10 cellular contexts compared by ENCODE assay signal in genomic region chr12:56520025-56520810, GRCh38. TPM values are rescaled to one million over a fixed set of nuclear protein-coding genes. Genes with fewer than 3 reads are reported as not detected.
DNase-seq lines count a peak whose midpoint lies in the region; ATAC-seq, FAIRE-seq and TF ChIP-seq lines count a peak whose summit lies in the region.
"Had no signal": no experiment of that assay in that cellular context is flagged by ENCODE, and none has a peak within 500 bp of the region (broad histone marks: within the 10 kb centered on the region; RNA-seq: fewer than 3 reads in every experiment).

No MANE protein-coding gene starts in this region.

- peaks cover 26% of the 10 kb centered on the region for H3K4me1 ChIP-seq in HUES6 (ENCODE audit: control insufficient read depth, insufficient read depth, low read length)
- no peaks in the 10 kb centered on the region for H3K4me1 ChIP-seq in right lobe of liver
- H3K4me1 ChIP-seq in testis: peaks cover 14% of the 10 kb centered on the region
- no peaks in the 10 kb centered on the region for H3K4me1 ChIP-seq in small intestine (ENCODE audit: control insufficient read depth in 2 of 2, insufficient read depth in 1 of 2, low read depth in 1 of 2, low read length in 1 of 2)

- 0 out of 2 replicates have a peak overlapping the region, but pooled peaks have one; percentile 47 for H3K27ac ChIP-seq in HUES6 (ENCODE audit: low read depth, low read length)
- H3K27ac ChIP-seq in caudate nucleus (ENCODE audit: low read depth, low read length): peak overlapping the region; percentile 38
- peak overlapping the region; percentile 22 to 71 (median 35) for H3K27ac ChIP-seq in right lobe of liver
- peak overlapping the region; percentile 12 to 88 for H3K27ac ChIP-seq in testis
- H3K27ac ChIP-seq in small intestine (ENCODE audit: low read depth in 1 of 2, low read length in 1 of 2): peak overlapping the region in 1 of 2 donors; percentile 70

- intact Hi-C loops in right lobe of liver (cut with DNase I) (loop anchor here in 1 of 2 donors (5.0 kb wide), 1 partner anchor 52 kb away; no protein-coding TSS in a partner anchor), testis (cut with DNase I; ENCODE audit: low total_unique reads) (no loop called here)

- H3K36me3 ChIP-seq in HUES6 (ENCODE audit: control insufficient read depth, insufficient read depth, low read length) (no peaks in the 10 kb centered on the region), right lobe of liver (no peaks in the 10 kb centered on the region), testis (ENCODE audit: low read depth, missing control alignments) (no peaks in the 10 kb centered on the region), small intestine (ENCODE audit: control insufficient read depth in 2 of 2, insufficient read depth in 2 of 2, low read length in 2 of 2) (no peaks in the 10 kb centered on the region)

- no peak for FAIRE-seq in small intestine (lab: Jason Lieb, UNC)

- no peak for TF ChIP-seq POLR2A in right lobe of liver (IDR thresholded peaks at IDR 0.05)
- no peak for TF ChIP-seq POLR2A in testis (IDR thresholded peaks at IDR 0.05)

- peak; percentile 42 to 74 (median 61) for ATAC-seq in right lobe of liver
- ATAC-seq: activated naive CD4-positive, alpha-beta T cell treated with anti-CD3 and anti-CD28 coated beads, Interleukin-2, amount 50 U/mL, for 72 hours had no signal

- H3K9me3 ChIP-seq in HUES6 (ENCODE audit: control insufficient read depth, insufficient read depth, low read depth, low read length) (no peaks in the 10 kb centered on the region), right lobe of liver (no peaks in the 10 kb centered on the region), testis (no peaks in the 10 kb centered on the region), small intestine (ENCODE audit: control insufficient read depth, low read depth) (no peaks in the 10 kb centered on the region)

- H3K9ac ChIP-seq in HUES6 (ENCODE audit: low read length): no peak overlapping the region

- 42% methylated on average over 6 of the region's 6 CpGs for WGBS in right lobe of liver (ENCODE audit: insufficient coverage, low coverage, low lambda C conversion rate, missing lambda C conversion rate)
- WGBS in testis, 2 donors: 58 to 68% methylated on average over 6 of the region's 6 CpGs
- 66 to 85% (median 80%) methylated on average over 6 of the region's 6 CpGs for WGBS in small intestine, 3 donors

- H3K27me3 ChIP-seq in HUES6 (ENCODE audit: control insufficient read depth, insufficient read depth, low read length) (no peaks in the 10 kb centered on the region), right lobe of liver (no peaks in the 10 kb centered on the region), testis (no peaks in the 10 kb centered on the region), small intestine (ENCODE audit: control insufficient read depth in 2 of 2, insufficient read depth in 2 of 2, low read length in 2 of 2) (no peaks in the 10 kb centered on the region)

- no peak overlapping the region for H3K4me3 ChIP-seq in HUES6 (ENCODE audit: low read depth, low read length)
- no peak overlapping the region for H3K4me3 ChIP-seq in right lobe of liver
- H3K4me3 ChIP-seq in testis: peak overlapping the region in 1 of 2 donors; percentile 20
- H3K4me3 ChIP-seq in small intestine (ENCODE audit: low read depth in 1 of 2, low read length in 2 of 2): no peak overlapping the region

- DNase-seq in caudate nucleus (lab: John Stamatoyannopoulos, UW) (no peak), right lobe of liver (no peak), testis (no peak), small intestine (no peak)
- no peak for DNase-seq in activated CD8-positive, alpha-beta memory T cell treated with anti-CD3 and anti-CD28 coated beads, Interleukin-2, amount 50 U/mL, for 48 hours
- DNase-seq in stimulated activated CD4-positive, alpha-beta T cell treated with anti-CD3 and anti-CD28 coated beads, Interleukin-4, amount 100 ng/mL, for 24 hours: no peak
- DNase-seq: hypothalamus, NCI-H526 had no signal

- TF ChIP-seq CTCF in right lobe of liver (IDR thresholded peaks at IDR 0.05): no peak
- TF ChIP-seq CTCF in testis (IDR thresholded peaks at IDR 0.05): no peak

RNA-seq across cellular contexts. Expression of gene RBMS2, which starts 1.4 kb away (rescaled TPM):
- total RNA-seq in right lobe of liver (1 to 10 TPM; 3.4 to 6.4 (median 4.3) TPM), testis (10 to 100 TPM; 12.8 TPM)
- polyA plus RNA-seq in testis (ENCODE audit: insufficient read depth, low read depth, low replicate concordance) (15.8 TPM), small intestine (1 to 10 TPM; 2.0 to 7.8 (median 3.8) TPM)

RNA-seq across cellular contexts. Expression of gene GLS2, which starts 32.3 kb away (rescaled TPM):
- 100 to 1,000 TPM in 2 of 6 experiments, 10 to 100 TPM in 4; 37.2 to 267 (median 72.7) TPM for total RNA-seq in right lobe of liver
- total RNA-seq in testis: 1 to 10 TPM; 3.8 to 4.7 TPM
- 2.2 TPM for polyA plus RNA-seq in testis (ENCODE audit: insufficient read depth, low read depth, low replicate concordance)
- 1 to 10 TPM in 1 of 3 donors, under 1 TPM in 2; 0.54 to 1.1 (median 0.67) TPM for polyA plus RNA-seq in small intestine

RNA-seq across cellular contexts. Expression of gene SPRYD4, which starts 51.8 kb away (rescaled TPM):
- total RNA-seq in right lobe of liver: 10 to 100 TPM in 1 of 6 experiments, 1 to 10 TPM in 5; 4.7 to 11.1 (median 7.8) TPM
- total RNA-seq in testis: 1 to 10 TPM; 6.8 to 6.9 TPM
- 2.6 TPM for polyA plus RNA-seq in testis (ENCODE audit: insufficient read depth, low read depth, low replicate concordance)
- 1 to 10 TPM; 1.4 to 2.9 (median 2.4) TPM for polyA plus RNA-seq in small intestine

Comparison
In these comparisons a context has a peak if more than half of its experiments do, and no peak if none do; other contexts are left out.
1. RNA of gene GLS2, which starts 32.3 kb away (total RNA-seq): 37.2 to 267 TPM in right lobe of liver; 3.8 to 4.7 TPM in testis; every median in the first group is over 4 times any median in the second.